In genomic region chr20:34875657-34876160, GRCh38 we compare ENCODE assay signal across 8 cellular contexts. TPM values are rescaled to one million over a fixed set of nuclear protein-coding genes. Genes with fewer than 3 reads are reported as not detected.
A peak's percentile ranks its signal among the peaks of the same experiment; 100 is the strongest.
DNase-seq lines count a peak whose midpoint lies in the region; ATAC-seq and TF ChIP-seq lines count a peak whose summit lies in the region.

No MANE protein-coding gene starts in this region.

- in situ Hi-C loops in astrocyte of the cerebellum (cut with HindIII; ENCODE audit: low sequenced_read_pairs): no loop called here

- peak overlapping the region; percentile 47 for H2AFZ ChIP-seq in ACC112 (ENCODE audit: low read length, unreplicated experiment)

- no peaks in the 10 kb centered on the region for H3K36me3 ChIP-seq in ACC112 (ENCODE audit: insufficient read depth, low read length)

- H3K9me3 Mint-ChIP-seq in mesothelial cell of epicardium: no peaks in the 10 kb centered on the region

- H3K36me3 Mint-ChIP-seq in mesothelial cell of epicardium: peaks cover 2% of the 10 kb centered on the region

- H3K4me3 ChIP-seq in ACC112 (ENCODE audit: low read depth, low read length): peak overlapping the region; percentile 93
- H3K4me3 ChIP-seq in astrocyte of the cerebellum (ENCODE audit: low read depth, low read length): peak overlapping the region; percentile 65

- peak overlapping the region; percentile 93 for H3K4me3 Mint-ChIP-seq in mesothelial cell of epicardium

- no peak for DNase-seq in astrocyte of the cerebellum (ENCODE audit: low read depth)
- no peak for DNase-seq in mesothelial cell of epicardium (ENCODE audit: low spot score in 2 of 2, unreplicated experiment in 2 of 2)
- no peak for DNase-seq in NCI-H774 (lab: John Stamatoyannopoulos, UW)
- no peak for DNase-seq in DMS53 (lab: John Stamatoyannopoulos, UW)

- TF ChIP-seq CTCF in astrocyte of the cerebellum (IDR thresholded peaks at IDR 0.05; ENCODE audit: low read depth, low read length, missing control alignments) (peak; percentile 25), mesothelial cell of epicardium (IDR thresholded peaks at IDR 0.05; ENCODE audit: unreplicated experiment) (no peak)

- no peak overlapping the region for H3K27ac ChIP-seq in ACC112 (ENCODE audit: low read depth, low read length)

- no peaks in the 10 kb centered on the region for H3K27me3 ChIP-seq in ACC112 (ENCODE audit: insufficient read depth, low read length)

- peak; percentile 12 for ATAC-seq in HG02884 (IDR thresholded peaks at IDR 0.05; ENCODE audit: unreplicated experiment)
- ATAC-seq in GM21360 (IDR thresholded peaks at IDR 0.05; ENCODE audit: unreplicated experiment): no peak
- ATAC-seq in HG03469 (IDR thresholded peaks at IDR 0.05; ENCODE audit: unreplicated experiment): no peak

- H3K79me2 ChIP-seq in ACC112 (ENCODE audit: control insufficient read depth, insufficient read depth, low read length, unreplicated experiment): peaks cover 2% of the 10 kb centered on the region

- H3K27me3 Mint-ChIP-seq in mesothelial cell of epicardium (ENCODE audit: low read depth): no peaks in the 10 kb centered on the region

- H3K4me1 Mint-ChIP-seq in mesothelial cell of epicardium: peaks cover 38% of the 10 kb centered on the region

- peak overlapping the region; percentile 96 for H3K27ac Mint-ChIP-seq in mesothelial cell of epicardium

- peaks cover 19% of the 10 kb centered on the region for H3K4me1 ChIP-seq in ACC112 (ENCODE audit: control insufficient read depth, insufficient read depth, low read length, unreplicated experiment)

RNA-seq across cellular contexts. Expression of gene ACSS2, which starts 0.7 kb away (rescaled TPM):
- 29.9 to 35.0 TPM (median 32.2 TPM) in 3 replicates for total RNA-seq in mesothelial cell of epicardium

RNA-seq across cellular contexts. Expression of gene GGT7, which starts 3.1 kb away (rescaled TPM):
- total RNA-seq in mesothelial cell of epicardium: 33.7 to 38.4 TPM (median 35.9 TPM) in 3 replicates

RNA-seq across cellular contexts. Expression of gene NCOA6, which starts 50.3 kb away (rescaled TPM):
- total RNA-seq in mesothelial cell of epicardium: 42.5 to 46.7 TPM (median 42.6 TPM) in 3 replicates
